8 cellular contexts compared by ENCODE assay signal in genomic region chr4:73067971-73068394, GRCh38. TPM values are rescaled to one million over a fixed set of nuclear protein-coding genes. Genes with fewer than 3 reads are reported as not detected.
DNase-seq lines count a peak whose midpoint lies in the region; ATAC-seq, FAIRE-seq and TF ChIP-seq lines count a peak whose summit lies in the region.

No MANE protein-coding gene starts in this region.

- no peak overlapping the region for H3K56ac ChIP-seq in H1 (replicated peaks; ENCODE audit: insufficient read length, low read depth, low read length)

- H3K27me3 Mint-ChIP-seq in osteocyte (ENCODE audit: unreplicated experiment) = no peaks in the 10 kb centered on the region

- no peaks in the 10 kb centered on the region for H3K79me1 ChIP-seq in H1 (ENCODE audit: low read depth, low read length)

- intact Hi-C loops in Panc1 (cut with micrococcal nuclease; ENCODE audit: unreplicated experiment) = no loop called here

- H2BK15ac ChIP-seq in H1 (ENCODE audit: low read length) = no peak overlapping the region

- peak overlapping the region; percentile 95 for H3K4me2 ChIP-seq in H1 (ENCODE audit: insufficient read depth in 1 of 2, low read depth in 2 of 2, low read length in 2 of 2)

- BruUV-seq in Panc1 (replicated peaks; lab: Mats Ljungman, UMichigan) = no TSS peak

- TF ChIP-seq CTCF in Panc1 (IDR thresholded peaks at IDR 0.05) = no peak
- no peak for TF ChIP-seq CTCF in H1 (IDR thresholded peaks at IDR 0.05; ENCODE audit: control extremely low read depth in 1 of 3, insufficient read depth in 1 of 3, low read depth in 1 of 3, low read length in 3 of 3)
- TF ChIP-seq CTCF in osteocyte (IDR thresholded peaks at IDR 0.05) = no peak

- TF ChIP-seq EP300 in H1 (IDR thresholded peaks at IDR 0.05; ENCODE audit: borderline replicate concordance in 1 of 2, low read depth in 2 of 2, low read length in 2 of 2) = no peak

- peaks cover 21% of the 10 kb centered on the region for H3K36me3 Mint-ChIP-seq in osteocyte (ENCODE audit: unreplicated experiment)

- no peak overlapping the region for H3K14ac ChIP-seq in H1 (ENCODE audit: insufficient read length)

- no peaks in the 10 kb centered on the region; the same call in 1 of the 2 replicates for H3K36me3 ChIP-seq in Panc1 (ENCODE audit: control insufficient read depth, insufficient read depth, low read length)
- H3K36me3 ChIP-seq in H1 (ENCODE audit: control insufficient read depth in 2 of 4, insufficient read depth in 4 of 4, low read length in 3 of 4) = peaks cover 0 to 13% (median 6%) of the 10 kb centered on the region in 4 experiments; a peak in 4 of 8 replicates

- TF ChIP-seq POLR2A in H1 (IDR thresholded peaks at IDR 0.05; ENCODE audit: control extremely low read depth in 1 of 2, low read depth in 2 of 2, low read length in 2 of 2) = no peak

- peak overlapping the region; percentile 93 for H3K27ac ChIP-seq in Panc1 (ENCODE audit: low read length)
- H3K27ac ChIP-seq in H1 (ENCODE audit: low read depth, low read length) = no peak overlapping the region

- peaks cover 3% of the 10 kb centered on the region; the same call in 1 of the 2 replicates for H3K4me1 ChIP-seq in Panc1 (ENCODE audit: control insufficient read depth, insufficient read depth, low read length)
- H3K4me1 ChIP-seq in H1 (replicated peaks in 1 of 4; ENCODE audit: control insufficient read depth in 3 of 4, insufficient read depth in 4 of 4, low read length in 3 of 4) = peaks cover 0 to 4% (median 1%) of the 10 kb centered on the region in 4 experiments; a peak in 2 of 7 replicates

- H2BK5ac ChIP-seq in H1 (ENCODE audit: low read depth, low read length) = no peak overlapping the region

- peaks cover 7% of the 10 kb centered on the region; the same call in 1 of the 2 replicates for H3K23me2 ChIP-seq in H1 (ENCODE audit: low read depth, low read length)

- peaks cover 24% of the 10 kb centered on the region for H3K4me1 Mint-ChIP-seq in osteocyte (ENCODE audit: unreplicated experiment)

- WGBS in H1 (ENCODE audit: extremely low coverage in 1 of 2, insufficient coverage in 1 of 2, insufficient read length in 1 of 2, insufficient replicate concordance in 2 of 2, low coverage in 1 of 2, low lambda C conversion rate in 2 of 2, missing lambda C conversion rate in 1 of 2), 2 experiments = 82% methylated on average over 4 of the region's 4 CpGs; no CpG with 5 or more reads in 1 of the 2 experiments

- no peak overlapping the region for H2AK5ac ChIP-seq in H1 (ENCODE audit: low read depth, low read length)

- no peak overlapping the region for H2BK120ac ChIP-seq in H1 (replicated peaks; ENCODE audit: low read depth, low read length)

- H2BK20ac ChIP-seq in H1 (ENCODE audit: low read length) = no peak overlapping the region

- H3K79me2 ChIP-seq in H1 (ENCODE audit: control insufficient read depth in 1 of 2, insufficient read depth in 2 of 2, low read length in 2 of 2) = peaks cover 0 to 12% of the 10 kb centered on the region in 2 experiments; a peak in 2 of 4 replicates

- no peak overlapping the region for H4K8ac ChIP-seq in H1 (ENCODE audit: extremely low read depth, insufficient read depth, low read length)

- TF ChIP-seq RAD21 in H1 (IDR thresholded peaks at IDR 0.05 in 1 of 2, conservative IDR thresholded peaks at IDR 0.05 in 1 of 2; ENCODE audit: low read depth in 2 of 2, low read length in 2 of 2) = no peak

- H3K23ac ChIP-seq in H1 (ENCODE audit: insufficient read length) = no peak overlapping the region

- no peak overlapping the region for H4K5ac ChIP-seq in H1 (ENCODE audit: insufficient read length, low read depth, low read length)

- peak overlapping the region; percentile 92 for H3K27ac Mint-ChIP-seq in osteocyte (ENCODE audit: unreplicated experiment)

- CTCF ChIA-PET in Panc1 (lab: Charles Lee) = no interaction called here
- CTCF ChIA-PET in H1 (lab: Charles Lee; ENCODE audit: partially characterized antibody) = interaction anchor here (1.4 kb wide), 1 partner anchor 29 kb away, joined by 3 read pairs; no protein-coding TSS in a partner anchor

- in situ Hi-C loops in Panc1 (cut with HindIII; ENCODE audit: low pct_unique_long_range_greater_than_20kb, low sequenced_read_pairs) = no loop called here

- H3K4me3 ChIP-seq in Panc1 (ENCODE audit: low read depth in 2 of 2, low read length in 2 of 2) (peak overlapping the region; percentile 70 to 77; a peak in 3 of 4 replicates), H1 (ENCODE audit: extremely low read depth in 1 of 4, insufficient read depth in 2 of 4, low read depth in 3 of 4, low read length in 4 of 4) (peak overlapping the region in 2 of 4 experiments; percentile 63 to 79; a peak in 3 of 8 replicates)

- H3K9me3 Mint-ChIP-seq in osteocyte (ENCODE audit: unreplicated experiment) = no peaks in the 10 kb centered on the region

- no peak overlapping the region for H4K91ac ChIP-seq in H1 (replicated peaks; ENCODE audit: insufficient read length, low read length)

- H2BK12ac ChIP-seq in H1 (ENCODE audit: low read depth, low read length) = no peak overlapping the region

- no peaks in the 10 kb centered on the region for H3K27me3 ChIP-seq in Panc1 (ENCODE audit: control insufficient read depth, insufficient read depth, low read length)
- H3K27me3 ChIP-seq in H1 (replicated peaks in 1 of 4; ENCODE audit: control insufficient read depth in 3 of 4, extremely low read depth in 1 of 4, insufficient read depth in 3 of 4, low read length in 3 of 4) = no peaks in the 10 kb centered on the region

- FAIRE-seq in H1 (lab: Jason Lieb, UNC) = no peak

- ATAC-seq in Panc1 (no peak), GM21737 (IDR thresholded peaks at IDR 0.05; ENCODE audit: unreplicated experiment) (no peak), GM18870 (IDR thresholded peaks at IDR 0.05; ENCODE audit: unreplicated experiment) (no peak), HG03159 (IDR thresholded peaks at IDR 0.05; ENCODE audit: unreplicated experiment) (no peak)

- DNase-seq in GM04504 (ENCODE audit: low read depth) = peak; percentile 0
- DNase-seq in Panc1 (ENCODE audit: low read depth, low spot score) = no peak
- no peak for DNase-seq in H1 (ENCODE audit: low read depth in 1 of 2, low spot score in 2 of 2)
- no peak for DNase-seq in osteocyte (ENCODE audit: extremely low spot score, unreplicated experiment)
- DNase-seq in activated gamma-delta T cell (lab: John Stamatoyannopoulos, UW) = no peak

- no peaks in the 10 kb centered on the region for H4K20me1 ChIP-seq in H1 (replicated peaks in 1 of 2; ENCODE audit: control insufficient read depth in 1 of 2, insufficient read depth in 2 of 2, low read length in 2 of 2)

- no peak overlapping the region for H3K18ac ChIP-seq in H1 (ENCODE audit: extremely low read depth, low read length)

- POLR2A ChIA-PET in Panc1 (lab: Charles Lee) (no interaction called here), H1 (lab: Charles Lee; ENCODE audit: partially characterized antibody) (interaction anchor here (0.7 to 1.5 kb wide), 3 partner anchors 13 to 30 kb away, joined by 3 to 4 read pairs (median 4); no protein-coding TSS in a partner anchor)

- H3K4me3 Mint-ChIP-seq in osteocyte (ENCODE audit: unreplicated experiment) = peak overlapping the region; percentile 88

- H3K9me3 ChIP-seq in Panc1 (ENCODE audit: control insufficient read depth, insufficient read depth, low read depth, low read length) (no peaks in the 10 kb centered on the region), H1 (ENCODE audit: insufficient read depth in 2 of 2, low read depth in 1 of 2, low read length in 1 of 2) (no peaks in the 10 kb centered on the region)

- H3K9ac ChIP-seq in H1 (replicated peaks in 1 of 4; ENCODE audit: extremely low read depth in 1 of 4, low read depth in 3 of 4, low read length in 3 of 4) = peak overlapping the region in 1 of 4 experiments; percentile 94; a peak in 2 of 7 replicates

- no peak overlapping the region for H3K4ac ChIP-seq in H1 (replicated peaks; ENCODE audit: insufficient read length, low read depth, low read length)

- no peak overlapping the region for H2AFZ ChIP-seq in H1 (ENCODE audit: low read length)

TF ChIP-seq in H1, 55 proteins besides CTCF, POLR2A, EP300 and RAD21:
- TF ChIP-seq TEAD4 (IDR thresholded peaks at IDR 0.05; ENCODE audit: low read depth, low read length) (no peak), SIX5 (IDR thresholded peaks at IDR 0.05; ENCODE audit: low read depth, low read length) (no peak), SUZ12 (IDR thresholded peaks at IDR 0.05; ENCODE audit: low read length) (no peak), HDAC2 (IDR thresholded peaks at IDR 0.05; ENCODE audit: borderline replicate concordance in 1 of 2, low read depth in 2 of 2, low read length in 2 of 2) (no peak), CTBP2 (IDR thresholded peaks at IDR 0.05; ENCODE audit: borderline replicate concordance, insufficient read depth, insufficient read length, low read length) (no peak), NANOG (IDR thresholded peaks at IDR 0.05; ENCODE audit: insufficient read depth, low read depth, low read length, poor library complexity, severe bottlenecking) (no peak), TBP (IDR thresholded peaks at IDR 0.05; ENCODE audit: low read depth, low read length) (no peak), KDM1A (IDR thresholded peaks at IDR 0.05; ENCODE audit: borderline replicate concordance, low read length) (no peak), ZNF274 (IDR thresholded peaks at IDR 0.05; ENCODE audit: borderline replicate concordance, extremely low read depth, low read length) (no peak), POU5F1 (IDR thresholded peaks at IDR 0.05; ENCODE audit: low read depth, low read length) (no peak), EGR1 (IDR thresholded peaks at IDR 0.05; ENCODE audit: borderline replicate concordance, low read depth, low read length) (no peak), JUND (IDR thresholded peaks at IDR 0.05; ENCODE audit: low read length) (no peak), TAF7 (optimal IDR thresholded peaks at IDR 0.05; ENCODE audit: borderline replicate concordance, low read depth, low read length) (no peak)

RNA-seq across cellular contexts. Expression of gene COX18, which starts 1.5 kb away (rescaled TPM):
- total RNA-seq in Panc1 (2021; ENCODE audit: unreplicated experiment) = 9.9 TPM
- 4.7 TPM for polyA plus RNA-seq in Panc1 (2012; ENCODE audit: insufficient read length)
- 21.3 and 23.0 TPM in 2 replicates for total RNA-seq in H1 (2021; fragmentation: NEBNext Ultra II Directional; extraction: Animal tissue kit (Norgen Biotek cat#: 25700))
- 19.7 and 23.7 TPM in 2 replicates for polyA plus RNA-seq in H1 (2011; rRNA removed)
- 19.8 TPM for polyA plus RNA-seq in H1 (2011; cell fraction: cytosol; rRNA removed)
- 14.7 TPM for polyA plus RNA-seq in H1 (2011; cell fraction: nucleus; rRNA removed)
- 13.0 to 17.9 TPM (median 14.6 TPM) in 4 replicates for polyA plus RNA-seq in H1 (2012, experiment 1 of 2)
- polyA plus RNA-seq in H1 (2012, experiment 2 of 2) = 13.6 TPM
- 15.0 TPM for polyA plus RNA-seq in H1 (2013, experiment 1 of 2)
- polyA plus RNA-seq in H1 (2013, experiment 2 of 2) = 16.8 TPM
- 39.0 and 44.0 TPM in 2 replicates for polyA minus RNA-seq in H1 (2011; rRNA and poly(A)+ RNA removed)
- polyA minus RNA-seq in H1 (2011; cell fraction: cytosol; rRNA and poly(A)+ RNA removed) = 18.0 TPM
- 24.5 TPM for polyA minus RNA-seq in H1 (2011; cell fraction: nucleus; rRNA and poly(A)+ RNA removed)
- 14.6 and 16.7 TPM in 2 replicates for total RNA-seq in osteocyte
